Comparison of ENCODE assay signal across 8 cellular contexts in the genomic region with DNA sequence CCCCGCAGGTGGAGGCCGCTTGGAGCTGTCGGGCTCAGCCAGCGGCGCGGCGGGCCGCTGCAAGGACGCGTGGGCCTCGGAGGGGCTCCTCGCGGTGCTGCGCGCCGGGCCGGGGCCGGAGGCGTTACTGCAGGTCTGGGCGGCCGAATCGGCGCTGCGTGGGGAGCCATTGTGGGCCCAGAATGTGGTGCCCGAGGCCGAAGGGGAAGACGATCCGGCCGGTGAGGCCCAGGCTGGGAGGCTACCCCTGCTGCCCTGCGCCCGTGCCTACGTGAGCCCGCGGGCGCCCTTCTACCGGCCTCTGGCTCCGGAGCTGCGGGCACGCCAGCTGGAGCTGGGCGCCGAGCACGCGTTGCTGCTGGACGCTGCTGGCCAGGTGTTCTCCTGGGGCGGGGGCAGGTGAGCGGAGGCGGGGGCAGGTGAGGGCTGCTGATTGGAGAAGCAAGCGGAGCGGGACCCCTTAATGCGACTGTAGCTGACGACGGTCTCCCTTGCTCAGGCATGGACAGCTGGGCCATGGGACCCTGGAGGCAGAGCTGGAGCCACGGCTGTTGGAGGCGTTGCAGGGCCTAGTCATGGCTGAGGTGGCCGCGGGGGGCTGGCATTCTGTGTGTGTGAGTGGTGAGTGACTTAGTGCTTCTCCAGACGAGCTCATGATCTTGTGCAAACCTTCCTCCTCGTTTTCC. TPM values are rescaled to one million over a fixed set of nuclear protein-coding genes. Genes with fewer than 3 reads are reported as not detected.
DNase-seq lines count a peak whose midpoint lies in the region; ATAC-seq and TF ChIP-seq lines count a peak whose summit lies in the region.

No MANE protein-coding gene starts in this region.

- no peaks in the 10 kb centered on the region for H3K27me3 Mint-ChIP-seq in activated naive CD4-positive, alpha-beta T cell treated with anti-CD3 and anti-CD28 coated beads for 36 hours (ENCODE audit: low read depth)

- no peaks in the 10 kb centered on the region for H3K9me3 ChIP-seq in thoracic aorta

- H3K4me1 Mint-ChIP-seq in activated naive CD4-positive, alpha-beta T cell treated with anti-CD3 and anti-CD28 coated beads for 36 hours (ENCODE audit: low read depth): peaks cover 12% of the 10 kb centered on the region

- peaks cover 35% of the 10 kb centered on the region for H3K36me3 Mint-ChIP-seq in activated naive CD4-positive, alpha-beta T cell treated with anti-CD3 and anti-CD28 coated beads for 36 hours (ENCODE audit: low read depth)

- peak overlapping the region; percentile 82 for H3K4me3 ChIP-seq in thoracic aorta

- H3K9me3 Mint-ChIP-seq in activated naive CD4-positive, alpha-beta T cell treated with anti-CD3 and anti-CD28 coated beads for 36 hours: no peaks in the 10 kb centered on the region

- H3K27me3 ChIP-seq in thoracic aorta (replicated peaks; ENCODE audit: insufficient read depth): no peaks in the 10 kb centered on the region

- intact Hi-C loops in activated naive CD4-positive, alpha-beta T cell treated with anti-CD3 and anti-CD28 coated beads for 36 hours (cut with micrococcal nuclease): no loop called here

- peaks cover 10% of the 10 kb centered on the region for H3K36me3 ChIP-seq in thoracic aorta

- H3K4me3 Mint-ChIP-seq in activated naive CD4-positive, alpha-beta T cell treated with anti-CD3 and anti-CD28 coated beads for 36 hours: peak overlapping the region; percentile 50

- CTCF ChIA-PET in activated naive CD4-positive, alpha-beta T cell treated with anti-CD3 and anti-CD28 coated beads for 36 hours (lab: Charles Lee): interaction anchor here (0.6 to 7.5 kb wide), 21 partner anchors 10 to 1129 kb away, joined by 3 to 104 read pairs (median 5); a partner anchor contains a TSS

- TF ChIP-seq CTCF in thoracic aorta (IDR thresholded peaks at IDR 0.05): no peak

- no peak for DNase-seq in activated naive CD4-positive, alpha-beta T cell treated with anti-CD3 and anti-CD28 coated beads for 36 hours
- no peak for DNase-seq in activated naive CD4-positive, alpha-beta T cell (lab: John Stamatoyannopoulos, UW)
- DNase-seq in caudate nucleus (lab: John Stamatoyannopoulos, UW) (peak in 19 of 61 donors; percentile 15 to 62 (median 50)), left lobe of liver (ENCODE audit: low spot score) (no peak), thoracic aorta (ENCODE audit: low spot score) (no peak), globus pallidus (ENCODE audit: low spot score) (no peak)

- H3K27ac ChIP-seq in caudate nucleus (ENCODE audit: low read depth, low read length) (peak overlapping the region; percentile 40), thoracic aorta (peak overlapping the region; percentile 16 to 67)

- H3K27ac Mint-ChIP-seq in activated naive CD4-positive, alpha-beta T cell treated with anti-CD3 and anti-CD28 coated beads for 36 hours: no peak overlapping the region

- peaks cover 19 to 56% of the 10 kb centered on the region in 2 donors for H3K4me1 ChIP-seq in thoracic aorta (ENCODE audit: control insufficient read depth in 1 of 2, low read depth in 2 of 2)

- peak; percentile 12 for ATAC-seq in left lobe of liver
- no peak for ATAC-seq in thoracic aorta (ENCODE audit: insufficient number of reproducible peaks, low FRiP score, low read depth)
- no peak for ATAC-seq in HG02885 (IDR thresholded peaks at IDR 0.05; ENCODE audit: poor library complexity, unreplicated experiment)
- ATAC-seq in GM19467 (IDR thresholded peaks at IDR 0.05; ENCODE audit: unreplicated experiment): no peak

RNA-seq across cellular contexts. Expression of a gene that starts 2.6 kb away (rescaled TPM):
- total RNA-seq in activated naive CD4-positive, alpha-beta T cell treated with anti-CD3 and anti-CD28 coated beads for 36 hours: 10 to 100 TPM; 52.0 to 52.4 TPM
- 7.7 TPM for total RNA-seq in left lobe of liver
- 10 to 100 TPM in 1 of 2 donors, 1 to 10 TPM in 1; 8.6 to 23.7 TPM for total RNA-seq in thoracic aorta

RNA-seq across cellular contexts. Expression of a gene that starts 22.2 kb away (rescaled TPM):
- 10 to 100 TPM; 69.9 to 70.8 TPM for total RNA-seq in activated naive CD4-positive, alpha-beta T cell treated with anti-CD3 and anti-CD28 coated beads for 36 hours
- total RNA-seq in left lobe of liver (32.7 TPM), thoracic aorta (10 to 100 TPM; 54.0 to 65.5 TPM)

RNA-seq across cellular contexts. Expression of a gene that starts 24.9 kb away (rescaled TPM):
- total RNA-seq in activated naive CD4-positive, alpha-beta T cell treated with anti-CD3 and anti-CD28 coated beads for 36 hours: 10 to 100 TPM; 49.8 to 51.3 TPM
- total RNA-seq in left lobe of liver (9.0 TPM), thoracic aorta (10 to 100 TPM; 11.5 to 13.1 TPM)

RNA-seq across cellular contexts. Expression of a gene that starts 37.1 kb away (rescaled TPM):
- 100 to 1,000 TPM; 173 TPM for total RNA-seq in activated naive CD4-positive, alpha-beta T cell treated with anti-CD3 and anti-CD28 coated beads for 36 hours
- 1.2 TPM for total RNA-seq in left lobe of liver
- total RNA-seq in thoracic aorta: 10 to 100 TPM in 1 of 2 donors, 1 to 10 TPM in 1; 5.1 to 20.5 TPM

RNA-seq across cellular contexts. Expression of a gene that starts 54.1 kb away (rescaled TPM):
- 100 to 1,000 TPM; 139 to 141 TPM for total RNA-seq in activated naive CD4-positive, alpha-beta T cell treated with anti-CD3 and anti-CD28 coated beads for 36 hours
- total RNA-seq in left lobe of liver (96.9 TPM), thoracic aorta (10 to 100 TPM; 59.7 to 68.4 TPM)
